Comparison of ENCODE assay signal across 13 cellular contexts in the genomic region with DNA sequence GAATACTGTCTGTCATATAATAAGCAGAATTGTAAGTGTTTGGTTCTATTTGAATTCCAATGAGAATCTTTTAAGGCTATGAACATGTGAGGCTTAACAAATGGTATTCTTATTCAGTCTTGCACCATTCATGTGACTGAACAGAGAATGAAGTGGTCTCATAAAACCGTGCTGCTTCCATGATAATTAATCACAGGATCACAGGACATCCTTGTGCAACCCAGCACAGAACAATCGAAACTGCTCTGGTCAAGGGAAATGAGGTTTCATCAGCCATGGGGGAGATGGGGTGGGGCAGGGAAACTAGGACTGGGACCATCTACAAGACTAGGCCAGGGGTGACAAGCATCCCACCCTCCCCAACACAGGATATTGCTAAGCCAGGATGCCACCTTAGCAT. TPM values are rescaled to one million over a fixed set of nuclear protein-coding genes. Genes with fewer than 3 reads are reported as not detected.
"Had no signal": no experiment of that assay in that cellular context is flagged by ENCODE, and none has a peak within 500 bp of the region (broad histone marks: within the 10 kb centered on the region; RNA-seq: fewer than 3 reads in every experiment).

No MANE protein-coding gene starts in this region.

- H3K4me3 ChIP-seq: psoas muscle had no signal

- H3K27ac ChIP-seq: psoas muscle, VCaP had no signal

- DNase-seq: activated CD4-positive, alpha-beta memory T cell treated with anti-CD3 and anti-CD28 coated beads, Interleukin-2, amount 10 ng/mL, durations not matched to agents 7 days and 5 days; activated CD4-positive, alpha-beta T cell treated with anti-CD3 and anti-CD28 coated beads for 36 hours; activated gamma-delta T cell; activated T-cell treated with anti-CD3 and anti-CD28 coated beads, Interleukin-2, amount 50 U/mL, for 48 hours; dermis blood vessel endothelial cell; hippocampal formation; kidney glomerular epithelial cell; psoas muscle; stimulated activated CD4-positive, alpha-beta T cell treated with anti-CD3 and anti-CD28 coated beads, Interleukin-2, amount 100 ng/mL, for 24 hours; stimulated activated naive B cell treated with anti-CD40 and anti-IgM and Interleukin-4, amounts not matched to agents 10 μg/mL and 1 μg/mL and 100 μg/mL, for 72 hours; T1000; trophoblast cell had no signal

RNA-seq across cellular contexts. Expression of a gene that starts 6.0 kb away (rescaled TPM):
- total RNA-seq: activated CD4-positive, alpha-beta memory T cell treated with anti-CD3 and anti-CD28 coated beads, Interleukin-2, amount 10 ng/mL, durations not matched to agents 7 days and 5 days had no signal
